ENCODE assay signal across 2 cellular contexts in the genomic region with DNA sequence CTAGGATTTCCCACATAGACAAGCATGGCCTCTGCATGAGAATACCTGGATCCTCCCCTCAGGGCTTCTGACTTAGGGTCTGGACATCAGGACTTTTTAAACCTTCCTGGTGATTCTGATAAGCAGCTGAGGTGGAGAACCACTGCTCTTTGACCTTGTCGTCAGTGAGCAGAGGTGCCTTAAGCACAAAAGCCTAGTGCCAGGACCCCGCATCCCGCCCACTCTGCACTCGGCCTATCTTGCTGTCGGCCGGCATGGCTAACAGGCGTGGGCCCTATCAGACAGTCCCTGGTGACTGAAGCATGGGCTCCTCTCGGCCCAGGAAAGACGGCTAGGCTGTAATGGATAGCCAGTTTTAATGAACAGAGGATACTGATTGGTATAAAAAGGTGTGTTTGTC.
TF ChIP-seq lines count a peak whose summit lies in the region.

No MANE protein-coding gene starts in this region.

TF ChIP-seq in HepG2, 621 proteins besides CTCF, POLR2A, EP300 and RAD21:
- TF ChIP-seq ZNF317 (CRISPR knock-in tag; IDR thresholded peaks at IDR 0.05) (no peak), SRSF1 (optimal IDR thresholded peaks at IDR 0.05; ENCODE audit: low read depth, low read length) (no peak), ZNF781 (CRISPR knock-in tag; IDR thresholded peaks at IDR 0.05; ENCODE audit: borderline replicate concordance, not compliant biosample characterization) (no peak), POLR2G (IDR thresholded peaks at IDR 0.05; ENCODE audit: low read depth, low read length) (peak; percentile 59), ELF1 (CRISPR knock-in tag; IDR thresholded peaks at IDR 0.05) (no peak), PAX8 (CRISPR knock-in tag; IDR thresholded peaks at IDR 0.05; ENCODE audit: borderline replicate concordance) (no peak), ZNF138 (CRISPR knock-in tag; IDR thresholded peaks at IDR 0.05; ENCODE audit: low read depth) (no peak), KDM5B (CRISPR knock-in tag; IDR thresholded peaks at IDR 0.05; ENCODE audit: borderline replicate concordance) (peak; percentile 28; the same call in 1 of the 2 replicates), U2AF1 (optimal IDR thresholded peaks at IDR 0.05; ENCODE audit: low read depth, low read length) (no peak), SMARCC2 (IDR thresholded peaks at IDR 0.05) (no peak), AGO2 (optimal IDR thresholded peaks at IDR 0.05; ENCODE audit: low read depth, low read length) (peak; percentile 67), RBM22 (optimal IDR thresholded peaks at IDR 0.05; ENCODE audit: low read length) (peak; percentile 66), ZSCAN20 (CRISPR knock-in tag; IDR thresholded peaks at IDR 0.05; ENCODE audit: borderline replicate concordance) (no peak), TBP (CRISPR knock-in tag; IDR thresholded peaks at IDR 0.05) (no peak)
- TF ChIP-seq, protein P1, sequence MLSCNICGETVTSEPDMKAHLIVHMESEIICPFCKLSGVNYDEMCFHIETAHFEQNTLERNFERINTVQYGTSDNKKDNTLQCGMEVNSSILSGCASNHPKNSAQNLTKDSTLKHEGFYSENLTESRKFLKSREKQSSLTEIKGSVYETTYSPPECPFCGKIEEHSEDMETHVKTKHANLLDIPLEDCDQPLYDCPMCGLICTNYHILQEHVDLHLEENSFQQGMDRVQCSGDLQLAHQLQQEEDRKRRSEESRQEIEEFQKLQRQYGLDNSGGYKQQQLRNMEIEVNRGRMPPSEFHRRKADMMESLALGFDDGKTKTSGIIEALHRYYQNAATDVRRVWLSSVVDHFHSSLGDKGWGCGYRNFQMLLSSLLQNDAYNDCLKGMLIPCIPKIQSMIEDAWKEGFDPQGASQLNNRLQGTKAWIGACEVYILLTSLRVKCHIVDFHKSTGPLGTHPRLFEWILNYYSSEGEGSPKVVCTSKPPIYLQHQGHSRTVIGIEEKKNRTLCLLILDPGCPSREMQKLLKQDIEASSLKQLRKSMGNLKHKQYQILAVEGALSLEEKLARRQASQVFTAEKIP (CRISPR knock-in tag; IDR thresholded peaks at IDR 0.05; ENCODE audit: borderline replicate concordance) = no peak
- TF ChIP-seq, protein P2, sequence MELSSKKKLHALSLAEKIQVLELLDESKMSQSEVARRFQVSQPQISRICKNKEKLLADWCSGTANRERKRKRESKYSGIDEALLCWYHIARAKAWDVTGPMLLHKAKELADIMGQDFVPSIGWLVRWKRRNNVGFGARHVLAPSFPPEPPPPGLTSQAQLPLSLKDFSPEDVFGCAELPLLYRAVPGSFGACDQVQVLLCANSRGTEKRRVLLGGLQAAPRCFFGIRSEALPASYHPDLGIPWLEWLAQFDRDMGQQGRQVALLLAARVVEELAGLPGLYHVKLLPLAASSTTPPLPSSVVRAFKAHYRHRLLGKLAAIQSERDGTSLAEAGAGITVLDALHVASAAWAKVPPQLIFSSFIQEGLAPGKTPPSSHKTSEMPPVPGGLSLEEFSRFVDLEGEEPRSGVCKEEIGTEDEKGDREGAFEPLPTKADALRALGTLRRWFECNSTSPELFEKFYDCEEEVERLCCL (CRISPR knock-in tag; IDR thresholded peaks at IDR 0.05; ENCODE audit: borderline replicate concordance) = no peak
- TF ChIP-seq, protein P3, sequence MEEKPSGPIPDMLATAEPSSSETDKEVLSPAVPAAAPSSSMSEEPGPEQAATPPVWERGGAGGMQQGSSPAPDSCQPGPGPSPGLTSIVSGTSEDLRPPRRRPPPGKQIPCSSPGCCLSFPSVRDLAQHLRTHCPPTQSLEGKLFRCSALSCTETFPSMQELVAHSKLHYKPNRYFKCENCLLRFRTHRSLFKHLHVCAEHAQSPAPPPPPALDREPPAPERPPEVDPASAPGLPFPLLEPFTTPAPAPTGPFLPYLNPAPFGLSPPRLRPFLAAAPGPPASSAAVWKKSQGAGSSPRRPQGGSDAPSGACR (CRISPR knock-in tag; IDR thresholded peaks at IDR 0.05) = no peak
- TF ChIP-seq, protein P4, sequence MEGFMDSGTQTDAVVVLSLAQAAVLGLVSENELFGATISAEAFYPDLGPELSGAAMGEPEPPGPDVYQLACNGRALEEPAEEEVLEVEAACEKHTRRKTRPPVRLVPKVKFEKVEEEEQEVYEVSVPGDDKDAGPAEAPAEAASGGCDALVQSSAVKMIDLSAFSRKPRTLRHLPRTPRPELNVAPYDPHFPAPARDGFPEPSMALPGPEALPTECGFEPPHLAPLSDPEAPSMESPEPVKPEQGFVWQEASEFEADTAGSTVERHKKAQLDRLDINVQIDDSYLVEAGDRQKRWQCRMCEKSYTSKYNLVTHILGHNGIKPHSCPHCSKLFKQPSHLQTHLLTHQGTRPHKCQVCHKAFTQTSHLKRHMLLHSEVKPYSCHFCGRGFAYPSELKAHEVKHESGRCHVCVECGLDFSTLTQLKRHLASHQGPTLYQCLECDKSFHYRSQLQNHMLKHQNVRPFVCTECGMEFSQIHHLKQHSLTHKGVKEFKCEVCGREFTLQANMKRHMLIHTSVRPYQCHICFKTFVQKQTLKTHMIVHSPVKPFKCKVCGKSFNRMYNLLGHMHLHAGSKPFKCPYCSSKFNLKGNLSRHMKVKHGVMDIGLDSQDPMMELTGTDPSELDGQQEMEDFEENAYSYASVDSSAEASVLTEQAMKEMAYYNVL (CRISPR knock-in tag; IDR thresholded peaks at IDR 0.05; ENCODE audit: borderline replicate concordance) = no peak
TF ChIP-seq in HepG2: peak in this region for 4.

TF ChIP-seq in WTC11, 78 proteins besides CTCF, POLR2A, EP300 and RAD21:
- TF ChIP-seq ZNF138 (CRISPR knock-in tag; conservative IDR thresholded peaks at IDR 0.05) = no peak
- no peak for TF ChIP-seq NFATC4 (CRISPR knock-in tag; IDR thresholded peaks at IDR 0.05)
- no peak for TF ChIP-seq JAZF1 (CRISPR knock-in tag; IDR thresholded peaks at IDR 0.05)
- TF ChIP-seq RORB (CRISPR knock-in tag; IDR thresholded peaks at IDR 0.05) = no peak
- TF ChIP-seq, protein P5, sequence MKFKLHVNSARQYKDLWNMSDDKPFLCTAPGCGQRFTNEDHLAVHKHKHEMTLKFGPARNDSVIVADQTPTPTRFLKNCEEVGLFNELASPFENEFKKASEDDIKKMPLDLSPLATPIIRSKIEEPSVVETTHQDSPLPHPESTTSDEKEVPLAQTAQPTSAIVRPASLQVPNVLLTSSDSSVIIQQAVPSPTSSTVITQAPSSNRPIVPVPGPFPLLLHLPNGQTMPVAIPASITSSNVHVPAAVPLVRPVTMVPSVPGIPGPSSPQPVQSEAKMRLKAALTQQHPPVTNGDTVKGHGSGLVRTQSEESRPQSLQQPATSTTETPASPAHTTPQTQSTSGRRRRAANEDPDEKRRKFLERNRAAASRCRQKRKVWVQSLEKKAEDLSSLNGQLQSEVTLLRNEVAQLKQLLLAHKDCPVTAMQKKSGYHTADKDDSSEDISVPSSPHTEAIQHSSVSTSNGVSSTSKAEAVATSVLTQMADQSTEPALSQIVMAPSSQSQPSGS (CRISPR knock-in tag; IDR thresholded peaks at IDR 0.05; ENCODE audit: borderline replicate concordance, low read depth) = no peak
- TF ChIP-seq, protein P6, sequence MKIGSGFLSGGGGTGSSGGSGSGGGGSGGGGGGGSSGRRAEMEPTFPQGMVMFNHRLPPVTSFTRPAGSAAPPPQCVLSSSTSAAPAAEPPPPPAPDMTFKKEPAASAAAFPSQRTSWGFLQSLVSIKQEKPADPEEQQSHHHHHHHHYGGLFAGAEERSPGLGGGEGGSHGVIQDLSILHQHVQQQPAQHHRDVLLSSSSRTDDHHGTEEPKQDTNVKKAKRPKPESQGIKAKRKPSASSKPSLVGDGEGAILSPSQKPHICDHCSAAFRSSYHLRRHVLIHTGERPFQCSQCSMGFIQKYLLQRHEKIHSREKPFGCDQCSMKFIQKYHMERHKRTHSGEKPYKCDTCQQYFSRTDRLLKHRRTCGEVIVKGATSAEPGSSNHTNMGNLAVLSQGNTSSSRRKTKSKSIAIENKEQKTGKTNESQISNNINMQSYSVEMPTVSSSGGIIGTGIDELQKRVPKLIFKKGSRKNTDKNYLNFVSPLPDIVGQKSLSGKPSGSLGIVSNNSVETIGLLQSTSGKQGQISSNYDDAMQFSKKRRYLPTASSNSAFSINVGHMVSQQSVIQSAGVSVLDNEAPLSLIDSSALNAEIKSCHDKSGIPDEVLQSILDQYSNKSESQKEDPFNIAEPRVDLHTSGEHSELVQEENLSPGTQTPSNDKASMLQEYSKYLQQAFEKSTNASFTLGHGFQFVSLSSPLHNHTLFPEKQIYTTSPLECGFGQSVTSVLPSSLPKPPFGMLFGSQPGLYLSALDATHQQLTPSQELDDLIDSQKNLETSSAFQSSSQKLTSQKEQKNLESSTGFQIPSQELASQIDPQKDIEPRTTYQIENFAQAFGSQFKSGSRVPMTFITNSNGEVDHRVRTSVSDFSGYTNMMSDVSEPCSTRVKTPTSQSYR (CRISPR knock-in tag; IDR thresholded peaks at IDR 0.05) = no peak
- no peak for TF ChIP-seq GABPB1 (CRISPR knock-in tag; IDR thresholded peaks at IDR 0.05)
- TF ChIP-seq ETV6 (CRISPR knock-in tag; IDR thresholded peaks at IDR 0.05) = no peak
- TF ChIP-seq ESRRA (CRISPR knock-in tag; IDR thresholded peaks at IDR 0.05; ENCODE audit: borderline replicate concordance) = no peak
- no peak for TF ChIP-seq MXD4 (CRISPR knock-in tag; IDR thresholded peaks at IDR 0.05; ENCODE audit: borderline replicate concordance)
- no peak for TF ChIP-seq MYBL2 (CRISPR knock-in tag; IDR thresholded peaks at IDR 0.05)
- TF ChIP-seq, protein P7, sequence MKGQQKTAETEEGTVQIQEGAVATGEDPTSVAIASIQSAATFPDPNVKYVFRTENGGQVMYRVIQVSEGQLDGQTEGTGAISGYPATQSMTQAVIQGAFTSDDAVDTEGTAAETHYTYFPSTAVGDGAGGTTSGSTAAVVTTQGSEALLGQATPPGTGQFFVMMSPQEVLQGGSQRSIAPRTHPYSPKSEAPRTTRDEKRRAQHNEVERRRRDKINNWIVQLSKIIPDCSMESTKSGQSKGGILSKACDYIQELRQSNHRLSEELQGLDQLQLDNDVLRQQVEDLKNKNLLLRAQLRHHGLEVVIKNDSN (CRISPR knock-in tag; IDR thresholded peaks at IDR 0.05) = no peak
- no peak for TF ChIP-seq FOXP1 (CRISPR knock-in tag; IDR thresholded peaks at IDR 0.05; ENCODE audit: borderline replicate concordance)
- no peak for TF ChIP-seq RELA (CRISPR knock-in tag; IDR thresholded peaks at IDR 0.05; ENCODE audit: borderline replicate concordance)
- TF ChIP-seq FOXJ3 (CRISPR knock-in tag; IDR thresholded peaks at IDR 0.05; ENCODE audit: borderline replicate concordance) = no peak
